ENCODE assay signal across 29 cellular contexts in genomic region chr22:19734837-19735382, GRCh38. TPM values are rescaled to one million over a fixed set of nuclear protein-coding genes. Genes with fewer than 3 reads are reported as not detected.
"Had no signal": no experiment of that assay in that cellular context is flagged by ENCODE, and none has a peak within 500 bp of the region (broad histone marks: within the 10 kb centered on the region; RNA-seq: fewer than 3 reads in every experiment).

No MANE protein-coding gene starts in this region.

- H3K27ac ChIP-seq: brain microvascular endothelial cell, coronary artery, dorsolateral prefrontal cortex had no signal

- DNase-seq: activated CD4-positive, alpha-beta memory T cell treated with anti-CD3 and anti-CD28 coated beads, Interleukin-2, amount 10 ng/mL, durations not matched to agents 7 days and 5 days; activated CD4-positive, alpha-beta T cell treated with anti-CD3 and anti-CD28 coated beads for 1 hour; activated CD4-positive, alpha-beta T cell treated with anti-CD3 and anti-CD28 coated beads for 4 hours; activated CD4-positive, alpha-beta T cell treated with anti-CD3 and anti-CD28 coated beads, Interleukin-2, amount 10 ng/mL, durations not matched to agents 7 days and 5 days; activated CD4-positive, alpha-beta T cell treated with anti-CD3 and anti-CD28 coated beads, Interleukin-2, amount 50 U/mL, for 4 hours; activated CD8-positive, alpha-beta memory T cell treated with anti-CD3 and anti-CD28 coated beads, Interleukin-2, amount 50 U/mL, for 48 hours; activated gamma-delta T cell; activated naive CD4-positive, alpha-beta T cell; activated naive CD4-positive, alpha-beta T cell treated with anti-CD3 and anti-CD28 coated beads, Interleukin-2, amount 10 ng/mL, durations not matched to agents 7 days and 5 days; activated naive CD8-positive, alpha-beta T cell treated with anti-CD3 and anti-CD28 coated beads, Interleukin-2, amount 10 ng/mL, durations not matched to agents 7 days and 5 days; activated T-cell treated with anti-CD3 and anti-CD28 coated beads for 4 hours; activated T-cell treated with anti-CD3 and anti-CD28 coated beads, Interleukin-2, amount 50 U/mL, for 24 hours; activated T-cell treated with anti-CD3 and anti-CD28 coated beads, Interleukin-2, amount 50 U/mL, for 72 hours; anterior cingulate cortex; brain microvascular endothelial cell; dorsolateral prefrontal cortex; effector memory CD4-positive, alpha-beta T cell; endodermal cell; foreskin fibroblast; head of caudate nucleus; T-helper 2 cell had no signal

- FAIRE-seq: astrocyte, bronchial epithelial cell, frontal cortex had no signal

- ATAC-seq: activated naive CD4-positive, alpha-beta T cell treated with anti-CD3 and anti-CD28 coated beads, Interleukin-2, amount 50 U/mL, for 72 hours; activated T-cell treated with anti-CD3 and anti-CD28 coated beads, Interleukin-2, amount 50 U/mL, for 72 hours; esophagus mucosa had no signal

- H3K27me3 ChIP-seq: dorsolateral prefrontal cortex had no signal

- H3K4me3 ChIP-seq: coronary artery, dorsolateral prefrontal cortex had no signal

- H3K36me3 ChIP-seq: brain microvascular endothelial cell had no signal

RNA-seq across cellular contexts. Expression of gene GP1BB, which starts 11.6 kb away (rescaled TPM):
- total RNA-seq: activated CD4-positive, alpha-beta memory T cell treated with anti-CD3 and anti-CD28 coated beads, Interleukin-2, amount 10 ng/mL, durations not matched to agents 7 days and 5 days; activated CD4-positive, alpha-beta T cell treated with anti-CD3 and anti-CD28 coated beads, Interleukin-2, amount 10 ng/mL, durations not matched to agents 7 days and 5 days; activated naive CD4-positive, alpha-beta T cell treated with anti-CD3 and anti-CD28 coated beads, Interleukin-2, amount 50 U/mL, for 72 hours; activated naive CD8-positive, alpha-beta T cell treated with anti-CD3 and anti-CD28 coated beads, Interleukin-2, amount 10 ng/mL, durations not matched to agents 7 days and 5 days; bronchial epithelial cell; T-helper 1 cell treated with Interleukin-12 subunit alpha and Interleukin-12 subunit beta and Interleukin-4 antibody, amounts not matched to agents 30 ng/mL and 1 ng/mL, for 36 hours had no signal

RNA-seq across cellular contexts. Expression of gene SEPTIN5, which starts 20.6 kb away (rescaled TPM):
- total RNA-seq: activated CD4-positive, alpha-beta memory T cell treated with anti-CD3 and anti-CD28 coated beads, Interleukin-2, amount 10 ng/mL, durations not matched to agents 7 days and 5 days; activated CD4-positive, alpha-beta T cell treated with anti-CD3 and anti-CD28 coated beads, Interleukin-2, amount 10 ng/mL, durations not matched to agents 7 days and 5 days; activated naive CD8-positive, alpha-beta T cell treated with anti-CD3 and anti-CD28 coated beads, Interleukin-2, amount 10 ng/mL, durations not matched to agents 7 days and 5 days; T-helper 1 cell treated with Interleukin-12 subunit alpha and Interleukin-12 subunit beta and Interleukin-4 antibody, amounts not matched to agents 30 ng/mL and 1 ng/mL, for 36 hours had no signal

RNA-seq across cellular contexts. Expression of gene TBX1, which starts 25.7 kb away (rescaled TPM):
- total RNA-seq: activated CD4-positive, alpha-beta memory T cell treated with anti-CD3 and anti-CD28 coated beads, Interleukin-2, amount 10 ng/mL, durations not matched to agents 7 days and 5 days; activated CD4-positive, alpha-beta T cell treated with anti-CD3 and anti-CD28 coated beads, Interleukin-2, amount 10 ng/mL, durations not matched to agents 7 days and 5 days; activated naive CD4-positive, alpha-beta T cell treated with anti-CD3 and anti-CD28 coated beads, Interleukin-2, amount 50 U/mL, for 72 hours; epithelial cell of proximal tubule; frontal cortex; T-helper 1 cell treated with Interleukin-12 subunit alpha and Interleukin-12 subunit beta and Interleukin-4 antibody, amounts not matched to agents 30 ng/mL and 1 ng/mL, for 36 hours had no signal
